Comparison of ENCODE assay signal across 13 cellular contexts in the genomic region with DNA sequence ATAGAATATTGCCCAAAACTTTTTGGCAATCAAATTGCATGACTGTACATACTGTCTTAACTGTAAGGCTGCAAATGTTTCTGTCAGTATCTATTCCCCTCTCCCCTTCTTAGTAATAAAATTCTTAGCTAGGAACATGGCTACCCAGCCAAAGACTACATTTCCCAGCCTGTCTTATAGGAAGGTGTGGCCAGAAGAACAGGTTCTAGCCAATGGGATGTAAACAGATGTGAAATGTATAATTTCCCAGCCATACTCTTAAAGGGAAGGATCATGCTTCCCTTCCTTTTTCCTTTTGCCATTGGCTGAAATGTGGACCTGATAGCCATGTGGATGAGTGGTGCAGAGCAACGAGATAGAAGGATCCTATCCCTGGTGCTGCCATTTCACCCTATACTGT. TPM values are rescaled to one million over a fixed set of nuclear protein-coding genes. Genes with fewer than 3 reads are reported as not detected.
A peak's percentile ranks its signal among the peaks of the same experiment; 100 is the strongest.
DNase-seq lines count a peak whose midpoint lies in the region; ATAC-seq, FAIRE-seq and TF ChIP-seq lines count a peak whose summit lies in the region.
"Had no signal": no experiment of that assay in that cellular context is flagged by ENCODE, and none has a peak within 500 bp of the region (broad histone marks: within the 10 kb centered on the region; RNA-seq: fewer than 3 reads in every experiment).

No MANE protein-coding gene starts in this region.

- TF ChIP-seq CTCF in A549 (IDR thresholded peaks at IDR 0.05) (no peak), choroid plexus epithelial cell (conservative IDR thresholded peaks at IDR 0.05; ENCODE audit: low read depth, low read length) (no peak)

- CTCF ChIA-PET in A549 (lab: Yijun Ruan, JAX): interaction anchor here (1.0 to 1.2 kb wide), 4 partner anchors 10 to 114 kb away, joined by 3 to 5 read pairs (median 4); no protein-coding TSS in a partner anchor

- no peaks in the 10 kb centered on the region for H3K9me3 ChIP-seq in A549

- H3K4me2 ChIP-seq in A549: no peak overlapping the region
- H3K4me2 ChIP-seq: KMS-11 had no signal

- no peak overlapping the region for H3K4me3 ChIP-seq in A549
- no peak overlapping the region for H3K4me3 ChIP-seq in choroid plexus epithelial cell (ENCODE audit: low read depth, low read length)
- H3K4me3 ChIP-seq: heart left ventricle had no signal

- POLR2A ChIA-PET in A549 (lab: Yijun Ruan, JAX): no interaction called here

- TF ChIP-seq RAD21 in A549 (conservative IDR thresholded peaks at IDR 0.05 in 1 of 2, IDR thresholded peaks at IDR 0.05 in 1 of 2): no peak

- TF ChIP-seq EP300 in A549 (IDR thresholded peaks at IDR 0.05): no peak

- no peak for TF ChIP-seq POLR2A in A549 (IDR thresholded peaks at IDR 0.05; ENCODE audit: low read length)
- TF ChIP-seq POLR2A in GM12891 (IDR thresholded peaks at IDR 0.05; ENCODE audit: low read depth, low read length): no peak

- H3K4me1 ChIP-seq in A549: peaks cover 11% of the 10 kb centered on the region
- H3K4me1 ChIP-seq: heart left ventricle had no signal

- DNase-seq in A549 (ENCODE audit: low read depth in 1 of 2, low spot score in 1 of 2) (peak in 1 of 2 experiments; percentile 26), GM12891 (ENCODE audit: insufficient read length, low spot score) (no peak), NCI-H69 (lab: John Stamatoyannopoulos, UW) (peak; percentile 63), choroid plexus epithelial cell (ENCODE audit: low read depth) (peak; percentile 66), SKM-1 (lab: John Stamatoyannopoulos, UW; ENCODE audit: unreplicated experiment) (no peak), cerebellar nuclear complex (lab: John Stamatoyannopoulos, UW) (no peak), NCI-H2107 treated with DMSO at 0.1 percent for 48 hours (lab: John Stamatoyannopoulos, UW; ENCODE audit: unreplicated experiment) (no peak)
- no peak for DNase-seq in activated naive CD4-positive, alpha-beta T cell (lab: John Stamatoyannopoulos, UW)
- DNase-seq: activated effector memory CD4-positive, alpha-beta T cell treated with anti-CD3 and anti-CD28 coated beads, Interleukin-2, amount 50 U/mL, for 16 hours; effector memory CD4-positive, alpha-beta T cell; heart left ventricle; retina had no signal

- WGBS in A549 (ENCODE audit: missing lambda C conversion rate): 24% methylated on average over 1 of the region's 1 CpG

- FAIRE-seq in A549 (lab: Jason Lieb, UNC) (no peak), GM12891 (lab: Jason Lieb, UNC) (peak; percentile 5)

- ATAC-seq in A549: peak; percentile 54 to 72; a peak in 4 of 6 replicates
- ATAC-seq: heart left ventricle had no signal

- H3K27ac ChIP-seq in A549: no peak overlapping the region
- H3K27ac ChIP-seq: heart left ventricle, KMS-11 had no signal

TF ChIP-seq in A549, 52 proteins besides CTCF, POLR2A, EP300 and RAD21 (continues in another document):
- TF ChIP-seq ZC3H11A (IDR thresholded peaks at IDR 0.05) (no peak), BHLHE40 (IDR thresholded peaks at IDR 0.05; ENCODE audit: low read depth, low read length) (no peak), RNF2 (IDR thresholded peaks at IDR 0.05; ENCODE audit: borderline replicate concordance, low read depth) (no peak), ESRRA (IDR thresholded peaks at IDR 0.05; ENCODE audit: borderline replicate concordance, low read length) (no peak), CHD2 (IDR thresholded peaks at IDR 0.05; ENCODE audit: low read length, partially characterized antibody) (no peak), HOXA7 (CRISPR knock-in tag; IDR thresholded peaks at IDR 0.05) (no peak), CEBPB (IDR thresholded peaks at IDR 0.05) (no peak), TFCP2L1 (CRISPR knock-in tag; IDR thresholded peaks at IDR 0.05) (no peak), RARB (CRISPR knock-in tag; IDR thresholded peaks at IDR 0.05) (no peak), EHF (CRISPR knock-in tag; IDR thresholded peaks at IDR 0.05) (no peak), JUN (IDR thresholded peaks at IDR 0.05) (no peak), EHMT2 (IDR thresholded peaks at IDR 0.05; ENCODE audit: low read depth) (no peak)
- TF ChIP-seq, protein P1, sequence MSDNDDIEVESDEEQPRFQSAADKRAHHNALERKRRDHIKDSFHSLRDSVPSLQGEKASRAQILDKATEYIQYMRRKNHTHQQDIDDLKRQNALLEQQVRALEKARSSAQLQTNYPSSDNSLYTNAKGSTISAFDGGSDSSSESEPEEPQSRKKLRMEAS (IDR thresholded peaks at IDR 0.05): no peak
- TF ChIP-seq, protein P2, sequence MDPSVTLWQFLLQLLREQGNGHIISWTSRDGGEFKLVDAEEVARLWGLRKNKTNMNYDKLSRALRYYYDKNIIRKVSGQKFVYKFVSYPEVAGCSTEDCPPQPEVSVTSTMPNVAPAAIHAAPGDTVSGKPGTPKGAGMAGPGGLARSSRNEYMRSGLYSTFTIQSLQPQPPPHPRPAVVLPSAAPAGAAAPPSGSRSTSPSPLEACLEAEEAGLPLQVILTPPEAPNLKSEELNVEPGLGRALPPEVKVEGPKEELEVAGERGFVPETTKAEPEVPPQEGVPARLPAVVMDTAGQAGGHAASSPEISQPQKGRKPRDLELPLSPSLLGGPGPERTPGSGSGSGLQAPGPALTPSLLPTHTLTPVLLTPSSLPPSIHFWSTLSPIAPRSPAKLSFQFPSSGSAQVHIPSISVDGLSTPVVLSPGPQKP (IDR thresholded peaks at IDR 0.05; ENCODE audit: low read depth, low read length): no peak
- TF ChIP-seq, protein P3, sequence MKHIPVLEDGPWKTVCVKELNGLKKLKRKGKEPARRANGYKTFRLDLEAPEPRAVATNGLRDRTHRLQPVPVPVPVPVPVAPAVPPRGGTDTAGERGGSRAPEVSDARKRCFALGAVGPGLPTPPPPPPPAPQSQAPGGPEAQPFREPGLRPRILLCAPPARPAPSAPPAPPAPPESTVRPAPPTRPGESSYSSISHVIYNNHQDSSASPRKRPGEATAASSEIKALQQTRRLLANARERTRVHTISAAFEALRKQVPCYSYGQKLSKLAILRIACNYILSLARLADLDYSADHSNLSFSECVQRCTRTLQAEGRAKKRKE (CRISPR knock-in tag; IDR thresholded peaks at IDR 0.05; ENCODE audit: low read depth): no peak

TF ChIP-seq in GM12891, 5 proteins besides CTCF, POLR2A, EP300 and RAD21:
- no peak for TF ChIP-seq TAF1 (IDR thresholded peaks at IDR 0.05; ENCODE audit: low read depth, low read length)

RNA-seq across cellular contexts. Expression of a gene that starts 7.0 kb away (rescaled TPM):
- polyA plus RNA-seq in A549 (2011; rRNA removed): 2.0 and 2.6 TPM in 2 replicates
- polyA plus RNA-seq in A549 (2012; cell fraction: cytosol; rRNA removed): 1.6 TPM in 2 replicates
- polyA plus RNA-seq in A549 (2012; cell fraction: nucleus; rRNA removed): 1.7 and 2.1 TPM in 2 replicates
- 1.5 to 2.1 TPM (median 1.5 TPM) in 3 replicates for polyA plus RNA-seq in A549 (2017; fragmentation: RNase III; extraction: RNeasy Plus Mini Kit Qiagen cat#74134 plus additional on column Dnase treatment)
- 1.3 and 1.9 TPM in 2 replicates for polyA minus RNA-seq in A549 (2011; rRNA and poly(A)+ RNA removed)
- 6.9 TPM for polyA plus RNA-seq in GM12891 (2012; ENCODE audit: low read depth, missing spikeins)

Comparison
In these comparisons a context has a peak if more than half of its experiments do, and no peak if none do; other contexts are left out.
1. DNase-seq: peak in NCI-H69 (single experiment) and choroid plexus epithelial cell (single experiment); none in GM12891 (single experiment), SKM-1 (single experiment), cerebellar nuclear complex (0 of 2), NCI-H2107 treated with DMSO at 0.1 percent for 48 hours (single experiment) and activated naive CD4-positive, alpha-beta T cell (0 of 4).